7 cellular contexts compared by ENCODE assay signal in genomic region chr19:48961673-48962028, GRCh38.
DNase-seq lines count a peak whose midpoint lies in the region; ATAC-seq and TF ChIP-seq lines count a peak whose summit lies in the region.

No MANE protein-coding gene starts in this region.

- H3K27me3 ChIP-seq in WERI-Rb-1 (ENCODE audit: insufficient read depth, low read depth, severe bottlenecking) = no peaks in the 10 kb centered on the region
- H3K27me3 ChIP-seq in layer of hippocampus (ENCODE audit: control insufficient read depth, insufficient read depth, low read length) = no peaks in the 10 kb centered on the region

- peak overlapping the region; percentile 100 for H3K4me3 Mint-ChIP-seq in stimulated activated effector memory CD8-positive, alpha-beta T cell treated with anti-CD3 and anti-CD28 coated beads, Interleukin-12 subunit alpha, Interleukin-12 subunit beta, amount 100 ng/mL, for 72 hours

- H3K27ac ChIP-seq in HEK293 (ENCODE audit: extremely low read depth, low read depth, low read length) (peak overlapping the region; percentile 16; the same call in 1 of the 2 replicates), WERI-Rb-1 (peak overlapping the region; percentile 19; the same call in 1 of the 2 replicates), layer of hippocampus (ENCODE audit: low read depth, low read length) (peak overlapping the region; percentile 66)

- DNase-seq in WERI-Rb-1 = no peak
- DNase-seq in stimulated activated effector memory CD8-positive, alpha-beta T cell treated with anti-CD3 and anti-CD28 coated beads, Interleukin-12 subunit alpha, Interleukin-12 subunit beta, amount 100 ng/mL, for 72 hours (ENCODE audit: low spot score in 2 of 2) = no peak
- DNase-seq in HuH-7.5 (ENCODE audit: low spot score) = no peak
- DNase-seq in iPS-NIHi11 (ENCODE audit: low spot score) = no peak

- H3K9me3 ChIP-seq in HEK293 (ENCODE audit: control insufficient read depth, insufficient read depth, low read depth, low read length) = no peaks in the 10 kb centered on the region
- peaks cover 4% of the 10 kb centered on the region for H3K9me3 ChIP-seq in WERI-Rb-1 (ENCODE audit: severe bottlenecking)

- POLR2A ChIA-PET in HEK293 (lab: Yijun Ruan, JAX) = interaction anchor here (0.6 to 2.7 kb wide), 7 partner anchors 9 to 185 kb away, joined by 5 to 16 read pairs (median 6); partner anchors contain the start of genes GYS1, NUCB1, PPP1R15A and RUVBL2

- H3K27ac Mint-ChIP-seq in stimulated activated effector memory CD8-positive, alpha-beta T cell treated with anti-CD3 and anti-CD28 coated beads, Interleukin-12 subunit alpha, Interleukin-12 subunit beta, amount 100 ng/mL, for 72 hours = peak overlapping the region; percentile 100

- H3K4me3 ChIP-seq in HEK293 (ENCODE audit: low read depth, low read length) (no peak overlapping the region), WERI-Rb-1 (ENCODE audit: low read depth, low read length) (no peak overlapping the region)

- H3K9me3 Mint-ChIP-seq in stimulated activated effector memory CD8-positive, alpha-beta T cell treated with anti-CD3 and anti-CD28 coated beads, Interleukin-12 subunit alpha, Interleukin-12 subunit beta, amount 100 ng/mL, for 72 hours = no peaks in the 10 kb centered on the region

- H3K36me3 Mint-ChIP-seq in stimulated activated effector memory CD8-positive, alpha-beta T cell treated with anti-CD3 and anti-CD28 coated beads, Interleukin-12 subunit alpha, Interleukin-12 subunit beta, amount 100 ng/mL, for 72 hours = peaks cover 100% of the 10 kb centered on the region

- CTCF ChIA-PET in HEK293 (lab: Yijun Ruan, JAX) = interaction anchor here (0.7 to 1.7 kb wide), 3 partner anchors 9 to 126 kb away, joined by 3 to 10 read pairs (median 5); partner anchors contain the start of gene HSD17B14

- TF ChIP-seq CTCF in HEK293 (tag by site-specific recombination; IDR thresholded peaks at IDR 0.05) (no peak), WERI-Rb-1 (IDR thresholded peaks at IDR 0.05; ENCODE audit: low read depth, low read length) (no peak)

- H3K36me3 ChIP-seq in HEK293 (ENCODE audit: control insufficient read depth in 2 of 2, insufficient read depth in 1 of 2, low read length in 2 of 2) (peaks cover 19 to 36% of the 10 kb centered on the region in 2 experiments; a peak in 2 of 3 replicates), WERI-Rb-1 (peaks cover 29% of the 10 kb centered on the region)

- peaks cover 73% of the 10 kb centered on the region for H3K4me1 Mint-ChIP-seq in stimulated activated effector memory CD8-positive, alpha-beta T cell treated with anti-CD3 and anti-CD28 coated beads, Interleukin-12 subunit alpha, Interleukin-12 subunit beta, amount 100 ng/mL, for 72 hours

- H3K4me1 ChIP-seq in HEK293 (ENCODE audit: control insufficient read depth, insufficient read depth, low read length) = peaks cover 19% of the 10 kb centered on the region

- ATAC-seq in stimulated activated effector memory CD8-positive, alpha-beta T cell treated with anti-CD3 and anti-CD28 coated beads, Interleukin-12 subunit alpha, Interleukin-12 subunit beta, amount 100 ng/mL, for 72 hours = no peak
- no peak for ATAC-seq in HG02798 (IDR thresholded peaks at IDR 0.05; ENCODE audit: poor library complexity, unreplicated experiment)

TF ChIP-seq in HEK293, 187 proteins besides CTCF, POLR2A, EP300 and RAD21 (continues in another document):
- no peak for TF ChIP-seq KLF17 (tag by site-specific recombination; IDR thresholded peaks at IDR 0.05)
- no peak for TF ChIP-seq ZNF664 (tag by site-specific recombination; IDR thresholded peaks at IDR 0.05)
- TF ChIP-seq ZNF175 (tag by site-specific recombination; IDR thresholded peaks at IDR 0.05) = no peak
- TF ChIP-seq, protein P1, sequence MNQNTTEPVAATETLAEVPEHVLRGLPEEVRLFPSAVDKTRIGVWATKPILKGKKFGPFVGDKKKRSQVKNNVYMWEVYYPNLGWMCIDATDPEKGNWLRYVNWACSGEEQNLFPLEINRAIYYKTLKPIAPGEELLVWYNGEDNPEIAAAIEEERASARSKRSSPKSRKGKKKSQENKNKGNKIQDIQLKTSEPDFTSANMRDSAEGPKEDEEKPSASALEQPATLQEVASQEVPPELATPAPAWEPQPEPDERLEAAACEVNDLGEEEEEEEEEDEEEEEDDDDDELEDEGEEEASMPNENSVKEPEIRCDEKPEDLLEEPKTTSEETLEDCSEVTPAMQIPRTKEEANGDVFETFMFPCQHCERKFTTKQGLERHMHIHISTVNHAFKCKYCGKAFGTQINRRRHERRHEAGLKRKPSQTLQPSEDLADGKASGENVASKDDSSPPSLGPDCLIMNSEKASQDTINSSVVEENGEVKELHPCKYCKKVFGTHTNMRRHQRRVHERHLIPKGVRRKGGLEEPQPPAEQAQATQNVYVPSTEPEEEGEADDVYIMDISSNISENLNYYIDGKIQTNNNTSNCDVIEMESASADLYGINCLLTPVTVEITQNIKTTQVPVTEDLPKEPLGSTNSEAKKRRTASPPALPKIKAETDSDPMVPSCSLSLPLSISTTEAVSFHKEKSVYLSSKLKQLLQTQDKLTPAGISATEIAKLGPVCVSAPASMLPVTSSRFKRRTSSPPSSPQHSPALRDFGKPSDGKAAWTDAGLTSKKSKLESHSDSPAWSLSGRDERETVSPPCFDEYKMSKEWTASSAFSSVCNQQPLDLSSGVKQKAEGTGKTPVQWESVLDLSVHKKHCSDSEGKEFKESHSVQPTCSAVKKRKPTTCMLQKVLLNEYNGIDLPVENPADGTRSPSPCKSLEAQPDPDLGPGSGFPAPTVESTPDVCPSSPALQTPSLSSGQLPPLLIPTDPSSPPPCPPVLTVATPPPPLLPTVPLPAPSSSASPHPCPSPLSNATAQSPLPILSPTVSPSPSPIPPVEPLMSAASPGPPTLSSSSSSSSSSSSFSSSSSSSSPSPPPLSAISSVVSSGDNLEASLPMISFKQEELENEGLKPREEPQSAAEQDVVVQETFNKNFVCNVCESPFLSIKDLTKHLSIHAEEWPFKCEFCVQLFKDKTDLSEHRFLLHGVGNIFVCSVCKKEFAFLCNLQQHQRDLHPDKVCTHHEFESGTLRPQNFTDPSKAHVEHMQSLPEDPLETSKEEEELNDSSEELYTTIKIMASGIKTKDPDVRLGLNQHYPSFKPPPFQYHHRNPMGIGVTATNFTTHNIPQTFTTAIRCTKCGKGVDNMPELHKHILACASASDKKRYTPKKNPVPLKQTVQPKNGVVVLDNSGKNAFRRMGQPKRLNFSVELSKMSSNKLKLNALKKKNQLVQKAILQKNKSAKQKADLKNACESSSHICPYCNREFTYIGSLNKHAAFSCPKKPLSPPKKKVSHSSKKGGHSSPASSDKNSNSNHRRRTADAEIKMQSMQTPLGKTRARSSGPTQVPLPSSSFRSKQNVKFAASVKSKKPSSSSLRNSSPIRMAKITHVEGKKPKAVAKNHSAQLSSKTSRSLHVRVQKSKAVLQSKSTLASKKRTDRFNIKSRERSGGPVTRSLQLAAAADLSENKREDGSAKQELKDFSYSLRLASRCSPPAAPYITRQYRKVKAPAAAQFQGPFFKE (tag by site-specific recombination; IDR thresholded peaks at IDR 0.05; ENCODE audit: borderline replicate concordance) = no peak
- TF ChIP-seq KLF9 (tag by site-specific recombination; IDR thresholded peaks at IDR 0.05; ENCODE audit: low read depth) = no peak
- no peak for TF ChIP-seq ZBTB11 (tag by site-specific recombination; conservative IDR thresholded peaks at IDR 0.05; ENCODE audit: low read depth)
- TF ChIP-seq ZNF223 (tag by site-specific recombination; IDR thresholded peaks at IDR 0.05) = no peak
- no peak for TF ChIP-seq ZNF114 (tag by site-specific recombination; IDR thresholded peaks at IDR 0.05)
- no peak for TF ChIP-seq ZNF133 (tag by site-specific recombination; IDR thresholded peaks at IDR 0.05)
- TF ChIP-seq ELK4 (IDR thresholded peaks at IDR 0.05; ENCODE audit: borderline replicate concordance, low read depth, low read length) = no peak

Comparison
In these comparisons a context has a peak if more than half of its experiments do, and no peak if none do; other contexts are left out.
1. H3K27ac ChIP-seq: peak in every context shown above with its lines; median percentile 66 in layer of hippocampus; 19 in WERI-Rb-1; 16 in HEK293.